Comparison of ENCODE assay signal across 18 cellular contexts in the genomic region with DNA sequence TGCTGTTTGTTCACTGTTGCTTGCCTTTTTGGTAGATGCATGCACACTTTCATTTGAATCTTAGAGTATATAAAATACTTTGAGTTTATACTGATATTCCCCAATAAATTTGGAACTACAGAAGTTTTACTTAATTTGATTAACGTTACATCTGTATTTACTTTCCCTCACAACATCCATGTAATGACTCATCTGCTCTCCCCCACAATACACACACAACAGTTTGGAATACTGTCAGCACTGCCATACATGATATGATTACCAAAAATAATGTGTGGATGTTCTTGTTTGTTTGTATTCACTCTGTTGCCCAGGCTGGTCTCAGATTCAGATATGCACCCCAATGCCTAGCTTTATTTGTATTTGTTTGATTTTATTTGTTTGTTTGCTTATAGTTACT.
DNase-seq lines count a peak whose midpoint lies in the region; ATAC-seq and TF ChIP-seq lines count a peak whose summit lies in the region.
"Had no signal": no experiment of that assay in that cellular context is flagged by ENCODE, and none has a peak within 500 bp of the region (broad histone marks: within the 10 kb centered on the region; RNA-seq: fewer than 3 reads in every experiment).

No MANE protein-coding gene starts in this region.

- H3K4me1 Mint-ChIP-seq in MCF 10A (ENCODE audit: insufficient read depth, unreplicated experiment): no peaks in the 10 kb centered on the region
- H3K4me1 Mint-ChIP-seq in stimulated activated effector memory CD8-positive, alpha-beta T cell treated with anti-CD3 and anti-CD28 coated beads, Interleukin-12 subunit alpha, Interleukin-12 subunit beta, amount 100 ng/mL, for 72 hours: no peaks in the 10 kb centered on the region

- no peak overlapping the region for H3K27ac Mint-ChIP-seq in MCF 10A (ENCODE audit: low read depth, unreplicated experiment)
- H3K27ac Mint-ChIP-seq in stimulated activated effector memory CD8-positive, alpha-beta T cell treated with anti-CD3 and anti-CD28 coated beads, Interleukin-12 subunit alpha, Interleukin-12 subunit beta, amount 100 ng/mL, for 72 hours: no peak overlapping the region

- H2AFZ ChIP-seq in GM23248: no peak overlapping the region
- no peak overlapping the region for H2AFZ ChIP-seq in fibroblast of lung (ENCODE audit: low read length)

- H3K9me2 ChIP-seq in GM23248 (ENCODE audit: insufficient read depth): no peaks in the 10 kb centered on the region

- H3K9ac ChIP-seq in GM23248 (no peak overlapping the region), adipocyte (ENCODE audit: low read length) (no peak overlapping the region), fibroblast of lung (ENCODE audit: insufficient read depth, low read length) (no peak overlapping the region)

- no peaks in the 10 kb centered on the region for H3K79me2 ChIP-seq in GM23248 (ENCODE audit: insufficient read depth)
- H3K79me2 ChIP-seq in fibroblast of lung (ENCODE audit: control insufficient read depth, insufficient read depth, low read length): no peaks in the 10 kb centered on the region

- H3K9me3 ChIP-seq in GM23248 (ENCODE audit: low read depth) (no peaks in the 10 kb centered on the region), adipocyte (ENCODE audit: control insufficient read depth, low read length) (no peaks in the 10 kb centered on the region), fibroblast of lung (ENCODE audit: control insufficient read depth, insufficient read depth, low read depth, low read length) (no peaks in the 10 kb centered on the region)
- H3K9me3 ChIP-seq: MG63, Peyer's patch had no signal

- H3K9me3 Mint-ChIP-seq in MCF 10A (ENCODE audit: unreplicated experiment): no peaks in the 10 kb centered on the region
- H3K9me3 Mint-ChIP-seq in stimulated activated effector memory CD8-positive, alpha-beta T cell treated with anti-CD3 and anti-CD28 coated beads, Interleukin-12 subunit alpha, Interleukin-12 subunit beta, amount 100 ng/mL, for 72 hours: no peaks in the 10 kb centered on the region

- H3F3A ChIP-seq in GM23248 (ENCODE audit: insufficient read depth): no peaks in the 10 kb centered on the region

- H3K36me3 Mint-ChIP-seq in MCF 10A (ENCODE audit: insufficient read depth, unreplicated experiment): peaks cover 5% of the 10 kb centered on the region
- peaks cover 5% of the 10 kb centered on the region for H3K36me3 Mint-ChIP-seq in stimulated activated effector memory CD8-positive, alpha-beta T cell treated with anti-CD3 and anti-CD28 coated beads, Interleukin-12 subunit alpha, Interleukin-12 subunit beta, amount 100 ng/mL, for 72 hours

- TF ChIP-seq CTCF in fibroblast of lung (conservative IDR thresholded peaks at IDR 0.05 in 1 of 2, IDR thresholded peaks at IDR 0.05 in 1 of 2; ENCODE audit: low read depth in 1 of 2, low read length in 2 of 2) (no peak), MCF 10A (IDR thresholded peaks at IDR 0.05; ENCODE audit: unreplicated experiment) (no peak)

- H3K4me3 ChIP-seq in GM23248 (no peak overlapping the region), adipocyte (ENCODE audit: low read length) (peak overlapping the region; percentile 46), fibroblast of lung (replicated peaks in 1 of 4; ENCODE audit: control extremely low read depth in 1 of 4, insufficient read depth in 1 of 4, low read depth in 3 of 4, low read length in 4 of 4) (no peak overlapping the region)
- H3K4me3 ChIP-seq: MG63, Peyer's patch had no signal

- H3K4me1 ChIP-seq in GM23248 (ENCODE audit: insufficient read depth): peaks cover 21% of the 10 kb centered on the region
- H3K4me1 ChIP-seq in adipocyte (ENCODE audit: control insufficient read depth, insufficient read depth, low read length): peaks cover 27% of the 10 kb centered on the region
- H3K4me1 ChIP-seq in fibroblast of lung (ENCODE audit: control insufficient read depth, extremely low read depth, insufficient read depth, low read length): no peaks in the 10 kb centered on the region
- H3K4me1 ChIP-seq: Peyer's patch had no signal

- intact Hi-C loops in MCF 10A (cut with micrococcal nuclease): no loop called here

- POLR2A ChIA-PET in MCF 10A (lab: Yijun Ruan, JAX): no interaction called here

- H4K20me1 ChIP-seq in GM23248 (ENCODE audit: insufficient read depth) (no peaks in the 10 kb centered on the region), fibroblast of lung (ENCODE audit: control insufficient read depth, extremely low read depth, insufficient read depth, low read length) (no peaks in the 10 kb centered on the region)

- in situ Hi-C loops in GM23248 (cut with MboI): no loop called here

- DNase-seq in GM23248: peak; percentile 44
- DNase-seq in adipocyte (ENCODE audit: low read depth): peak; percentile 24
- peak; percentile 7 to 15 for DNase-seq in fibroblast of lung (ENCODE audit: low read depth in 2 of 2)
- DNase-seq in NCI-H446 treated with DMSO at 0.1 percent for 48 hours (lab: John Stamatoyannopoulos, UW): no peak
- DNase-seq in activated CD8-positive, alpha-beta memory T cell treated with anti-CD3 and anti-CD28 coated beads for 24 hours: no peak
- no peak for DNase-seq in MCF 10A (ENCODE audit: unreplicated experiment)
- DNase-seq in stimulated activated effector memory CD8-positive, alpha-beta T cell treated with anti-CD3 and anti-CD28 coated beads, Interleukin-12 subunit alpha, Interleukin-12 subunit beta, amount 100 ng/mL, for 72 hours (ENCODE audit: low spot score in 2 of 2): no peak
- DNase-seq: DMS79 treated with DMSO at 0.1 percent for 48 hours, MG63, NCI-H1105 treated with DMSO at 0.1 percent for 48 hours, NCI-H1930, NCI-H2171 treated with DMSO at 0.1 percent for 48 hours, NCI-H510A, Peyer's patch, Right ventricle myocardium superior had no signal

- 23 to 29% methylated on average over 1 of the region's 1 CpG for WGBS in GM23248 (ENCODE audit: low coverage in 1 of 2, low lambda C conversion rate in 2 of 2, missing lambda C conversion rate in 2 of 2), 2 experiments

- no peaks in the 10 kb centered on the region for H3K27me3 Mint-ChIP-seq in MCF 10A (ENCODE audit: insufficient read depth, unreplicated experiment)

- H3K27me3 ChIP-seq in GM23248 (replicated peaks; ENCODE audit: insufficient read depth) (no peaks in the 10 kb centered on the region), adipocyte (replicated peaks; ENCODE audit: control insufficient read depth, insufficient read depth, low read length) (no peaks in the 10 kb centered on the region), fibroblast of lung (ENCODE audit: control insufficient read depth, insufficient read depth, low read length) (no peaks in the 10 kb centered on the region)
- H3K27me3 ChIP-seq: MG63, Peyer's patch had no signal

- no peak overlapping the region for H3K27ac ChIP-seq in GM23248
- no peak overlapping the region for H3K27ac ChIP-seq in fibroblast of lung (ENCODE audit: insufficient read depth, low read length)
- H3K27ac ChIP-seq: C4-2B, Peyer's patch had no signal

- H3K4me2 ChIP-seq in GM23248 (ENCODE audit: unreplicated experiment): no peak overlapping the region
- H3K4me2 ChIP-seq in fibroblast of lung (ENCODE audit: extremely low read depth, insufficient read depth, low read length): no peak overlapping the region

- H3K36me3 ChIP-seq in GM23248 (ENCODE audit: low read depth): no peaks in the 10 kb centered on the region
- H3K36me3 ChIP-seq in adipocyte (ENCODE audit: control insufficient read depth, insufficient read depth, low read length, severe bottlenecking): no peaks in the 10 kb centered on the region
- H3K36me3 ChIP-seq in fibroblast of lung (ENCODE audit: control insufficient read depth, insufficient read depth, low read length): no peaks in the 10 kb centered on the region
- H3K36me3 ChIP-seq: MG63, Peyer's patch had no signal

- no TSS peak for BruUV-seq in MCF 10A (replicated peaks; lab: Mats Ljungman, UMichigan)

- no peak for ATAC-seq in stimulated activated effector memory CD8-positive, alpha-beta T cell treated with anti-CD3 and anti-CD28 coated beads, Interleukin-12 subunit alpha, Interleukin-12 subunit beta, amount 100 ng/mL, for 72 hours
- ATAC-seq: HCT116, SK-N-SH treated with all-trans-retinoic acid at 6 μM for 48 hours had no signal

- no peak overlapping the region for H3K4me3 Mint-ChIP-seq in MCF 10A (ENCODE audit: unreplicated experiment)
- no peak overlapping the region for H3K4me3 Mint-ChIP-seq in stimulated activated effector memory CD8-positive, alpha-beta T cell treated with anti-CD3 and anti-CD28 coated beads, Interleukin-12 subunit alpha, Interleukin-12 subunit beta, amount 100 ng/mL, for 72 hours

- CTCF ChIA-PET in MCF 10A (lab: Yijun Ruan, JAX): no interaction called here

Comparison
In these comparisons a context has a peak if more than half of its experiments do, and no peak if none do; other contexts are left out.
1. DNase-seq: peak in GM23248 (single experiment), adipocyte (single experiment) and fibroblast of lung (2 of 2); none in NCI-H446 treated with DMSO at 0.1 percent for 48 hours (single experiment), activated CD8-positive, alpha-beta memory T cell treated with anti-CD3 and anti-CD28 coated beads for 24 hours (single experiment), MCF 10A (single experiment) and stimulated activated effector memory CD8-positive, alpha-beta T cell treated with anti-CD3 and anti-CD28 coated beads, Interleukin-12 subunit alpha, Interleukin-12 subunit beta, amount 100 ng/mL, for 72 hours (0 of 2).